21 cellular contexts compared by ENCODE assay signal in genomic region chr3:81790117-81790516, GRCh38.
"Had no signal": no experiment of that assay in that cellular context is flagged by ENCODE, and none has a peak within 500 bp of the region (broad histone marks: within the 10 kb centered on the region; RNA-seq: fewer than 3 reads in every experiment).

No MANE protein-coding gene starts in this region.

- H3K4me1 ChIP-seq: esophagus squamous epithelium, uterus had no signal

- H3K4me3 ChIP-seq: esophagus squamous epithelium, mucosa of descending colon, uterus had no signal

- H3K36me3 Mint-ChIP-seq: activated naive CD8-positive, alpha-beta T cell treated with anti-CD3 and anti-CD28 coated beads for 36 hours; naive B cell; stimulated activated naive B cell treated with anti-CD40 and anti-IgM and Interleukin-4, amounts not matched to agents 10 μg/mL and 1 μg/mL and 100 μg/mL, for 72 hours had no signal

- H3K4me1 Mint-ChIP-seq: activated CD4-positive, alpha-beta T cell treated with anti-CD3 and anti-CD28 coated beads, Interleukin-2, amount 10 ng/mL, durations not matched to agents 24 days and 14 days; activated naive CD8-positive, alpha-beta T cell treated with anti-CD3 and anti-CD28 coated beads for 36 hours; activated T-helper 17 cell treated with anti-CD3 and anti-CD28 coated beads, Interleukin-2, amount 50 U/mL, for 72 hours; neural crest cell had no signal

- ATAC-seq: activated CD8-positive, alpha-beta T cell treated with anti-CD3 and anti-CD28 coated beads for 36 hours; activated T-helper 17 cell treated with anti-CD3 and anti-CD28 coated beads, Interleukin-2, amount 50 U/mL, for 72 hours; effector memory CD8-positive, alpha-beta T cell; left colon; mucosa of descending colon; sciatic nerve; stimulated activated naive B cell treated with anti-CD40 and anti-IgM and Interleukin-4, amounts not matched to agents 10 μg/mL and 1 μg/mL and 100 μg/mL, for 72 hours had no signal

- H3K27me3 Mint-ChIP-seq: activated naive CD8-positive, alpha-beta T cell treated with anti-CD3 and anti-CD28 coated beads for 36 hours; naive B cell; stimulated activated naive B cell treated with anti-CD40 and anti-IgM and Interleukin-4, amounts not matched to agents 10 μg/mL and 1 μg/mL and 100 μg/mL, for 72 hours had no signal

- DNase-seq: activated CD4-positive, alpha-beta T cell treated with anti-CD3 and anti-CD28 coated beads, Interleukin-2, amount 10 ng/mL, durations not matched to agents 24 days and 14 days; activated CD8-positive, alpha-beta T cell treated with anti-CD3 and anti-CD28 coated beads for 36 hours; activated naive CD4-positive, alpha-beta T cell; activated naive CD8-positive, alpha-beta T cell treated with anti-CD3 and anti-CD28 coated beads for 36 hours; activated T-cell treated with anti-CD3 and anti-CD28 coated beads, Interleukin-2, amount 50 U/mL, for 1 hour; amniotic stem cell; caudate nucleus; effector memory CD8-positive, alpha-beta T cell; esophagus squamous epithelium; hippocampal formation; left colon; mammary epithelial cell; mucosa of descending colon; naive B cell; stimulated activated CD4-positive, alpha-beta T cell treated with anti-CD3 and anti-CD28 coated beads, Interleukin-4, amount 100 ng/mL, for 24 hours; stimulated activated naive B cell treated with anti-CD40 and anti-IgM and Interleukin-4, amounts not matched to agents 10 μg/mL and 1 μg/mL and 100 μg/mL, for 72 hours; uterus had no signal

- H3K27me3 ChIP-seq: esophagus squamous epithelium, uterus had no signal

- H3K27ac ChIP-seq: esophagus squamous epithelium, uterus had no signal

- H3K27ac Mint-ChIP-seq: activated CD4-positive, alpha-beta T cell treated with anti-CD3 and anti-CD28 coated beads, Interleukin-2, amount 10 ng/mL, durations not matched to agents 24 days and 14 days; activated CD8-positive, alpha-beta T cell treated with anti-CD3 and anti-CD28 coated beads for 36 hours; activated naive CD8-positive, alpha-beta T cell treated with anti-CD3 and anti-CD28 coated beads for 36 hours; activated T-helper 17 cell treated with anti-CD3 and anti-CD28 coated beads, Interleukin-2, amount 50 U/mL, for 72 hours; effector memory CD8-positive, alpha-beta T cell; naive B cell; stimulated activated naive B cell treated with anti-CD40 and anti-IgM and Interleukin-4, amounts not matched to agents 10 μg/mL and 1 μg/mL and 100 μg/mL, for 72 hours had no signal

- H3K9me3 ChIP-seq: esophagus squamous epithelium, mucosa of descending colon, uterus had no signal

- H3K4me3 Mint-ChIP-seq: activated CD4-positive, alpha-beta T cell treated with anti-CD3 and anti-CD28 coated beads, Interleukin-2, amount 10 ng/mL, durations not matched to agents 24 days and 14 days; activated CD8-positive, alpha-beta T cell treated with anti-CD3 and anti-CD28 coated beads for 36 hours; activated naive CD8-positive, alpha-beta T cell treated with anti-CD3 and anti-CD28 coated beads for 36 hours; activated T-helper 17 cell treated with anti-CD3 and anti-CD28 coated beads, Interleukin-2, amount 50 U/mL, for 72 hours; effector memory CD8-positive, alpha-beta T cell; naive B cell; neural crest cell; stimulated activated naive B cell treated with anti-CD40 and anti-IgM and Interleukin-4, amounts not matched to agents 10 μg/mL and 1 μg/mL and 100 μg/mL, for 72 hours had no signal

- FAIRE-seq: islet of Langerhans had no signal

- H3K36me3 ChIP-seq: esophagus squamous epithelium, uterus had no signal

- H3K9me3 Mint-ChIP-seq: activated CD4-positive, alpha-beta T cell treated with anti-CD3 and anti-CD28 coated beads, Interleukin-2, amount 10 ng/mL, durations not matched to agents 24 days and 14 days; activated CD8-positive, alpha-beta T cell treated with anti-CD3 and anti-CD28 coated beads for 36 hours; activated naive CD8-positive, alpha-beta T cell treated with anti-CD3 and anti-CD28 coated beads for 36 hours; activated T-helper 17 cell treated with anti-CD3 and anti-CD28 coated beads, Interleukin-2, amount 50 U/mL, for 72 hours; effector memory CD8-positive, alpha-beta T cell; naive B cell; stimulated activated naive B cell treated with anti-CD40 and anti-IgM and Interleukin-4, amounts not matched to agents 10 μg/mL and 1 μg/mL and 100 μg/mL, for 72 hours had no signal
